ENCODE assay signal across 19 cellular contexts in the genomic region with DNA sequence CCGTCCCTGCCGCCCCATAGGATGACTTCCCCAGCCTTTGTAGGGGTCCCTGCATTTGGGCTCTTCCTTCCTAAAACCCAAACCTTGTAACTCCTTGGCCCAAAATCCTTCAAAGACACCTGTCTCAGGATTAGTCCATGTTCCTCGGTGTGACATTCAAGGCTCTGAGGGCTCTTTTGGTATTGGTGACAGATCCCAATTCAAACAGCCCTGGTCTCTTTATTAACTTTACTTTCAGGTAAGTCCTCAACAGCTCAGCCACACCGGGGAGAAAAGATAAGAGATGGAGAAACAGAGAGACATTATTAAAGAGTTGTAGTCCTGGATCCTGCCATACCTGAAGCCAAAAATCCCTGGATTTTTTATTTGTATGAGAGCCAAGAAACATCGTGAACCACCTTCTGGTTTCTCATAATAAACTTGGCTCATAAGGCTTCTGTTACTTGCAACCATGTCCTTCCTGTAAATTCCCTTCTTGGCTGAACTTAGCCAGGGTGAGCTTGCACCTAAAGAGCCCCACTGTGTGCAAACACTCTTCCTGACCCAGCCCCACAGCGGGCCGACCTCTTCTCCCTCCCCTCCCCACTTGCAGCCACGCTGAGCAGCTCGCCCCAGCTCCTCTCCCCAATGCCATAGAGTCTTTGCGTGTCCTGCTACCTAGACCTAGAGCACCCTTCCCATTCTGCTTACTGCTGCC. TPM values are rescaled to one million over a fixed set of nuclear protein-coding genes. Genes with fewer than 3 reads are reported as not detected.
A peak's percentile ranks its signal among the peaks of the same experiment; 100 is the strongest.
DNase-seq lines count a peak whose midpoint lies in the region; ATAC-seq and TF ChIP-seq lines count a peak whose summit lies in the region.
"Had no signal": no experiment of that assay in that cellular context is flagged by ENCODE, and none has a peak within 500 bp of the region (broad histone marks: within the 10 kb centered on the region; RNA-seq: fewer than 3 reads in every experiment).

No MANE protein-coding gene starts in this region.

- H3K27ac Mint-ChIP-seq in activated CD4-positive, alpha-beta T cell treated with anti-CD3 and anti-CD28 coated beads, Interleukin-2, amount 10 ng/mL, durations not matched to agents 7 days and 5 days, result peak overlapping the region; percentile 68
- H3K27ac Mint-ChIP-seq in activated B cell treated with CpG ODN at 0.5 μM for 24 hours, result peak overlapping the region; percentile 90
- H3K27ac Mint-ChIP-seq in effector memory CD8-positive, alpha-beta T cell, result peak overlapping the region; percentile 22 to 93
- H3K27ac Mint-ChIP-seq in stimulated activated memory B cell treated with anti-CD40 and anti-IgM and Interleukin-4, amounts not matched to agents 10 μg/mL and 1 μg/mL and 100 μg/mL, for 72 hours, result peak overlapping the region; percentile 92

- intact Hi-C loops in activated B cell treated with CpG ODN at 0.5 μM for 24 hours (cut with micrococcal nuclease), result loop anchor here (5.0 kb wide), 1 partner anchor 196 kb away; no protein-coding TSS in a partner anchor

- ATAC-seq in activated B cell treated with CpG ODN at 0.5 μM for 24 hours (ENCODE audit: low read depth), result no peak
- ATAC-seq in effector memory CD8-positive, alpha-beta T cell (replicated peaks), result no peak
- ATAC-seq in stimulated activated memory B cell treated with anti-CD40 and anti-IgM and Interleukin-4, amounts not matched to agents 10 μg/mL and 1 μg/mL and 100 μg/mL, for 72 hours, result no peak
- ATAC-seq: A549 had no signal

- no peak for DNase-seq in activated CD4-positive, alpha-beta T cell treated with anti-CD3 and anti-CD28 coated beads, Interleukin-2, amount 10 ng/mL, durations not matched to agents 7 days and 5 days
- DNase-seq in activated CD4-positive, alpha-beta T cell treated with anti-CD3 and anti-CD28 coated beads, Interleukin-2, amount 50 U/mL, for 48 hours, result no peak
- DNase-seq in activated B cell treated with CpG ODN at 0.5 μM for 24 hours (no peak), foreskin fibroblast (no peak), globus pallidus (ENCODE audit: low spot score) (no peak), NCI-H526 treated with DMSO at 0.1 percent for 48 hours (lab: John Stamatoyannopoulos, UW) (no peak)
- DNase-seq in effector memory CD8-positive, alpha-beta T cell, result no peak
- DNase-seq: activated CD4-positive, CD25-positive, alpha-beta regulatory T cell; DND-41; hippocampal formation; mesendoderm; NCI-H226; NK-92 treated with Interleukin-12 subunit alpha and Interleukin-12 subunit beta, amount 100 ng/mL, for 24 hours; retina had no signal

- no peaks in the 10 kb centered on the region for H3K27me3 Mint-ChIP-seq in activated CD4-positive, alpha-beta T cell treated with anti-CD3 and anti-CD28 coated beads, Interleukin-2, amount 10 ng/mL, durations not matched to agents 7 days and 5 days
- no peaks in the 10 kb centered on the region for H3K27me3 Mint-ChIP-seq in activated B cell treated with CpG ODN at 0.5 μM for 24 hours
- no peaks in the 10 kb centered on the region for H3K27me3 Mint-ChIP-seq in effector memory CD8-positive, alpha-beta T cell
- no peaks in the 10 kb centered on the region for H3K27me3 Mint-ChIP-seq in stimulated activated memory B cell treated with anti-CD40 and anti-IgM and Interleukin-4, amounts not matched to agents 10 μg/mL and 1 μg/mL and 100 μg/mL, for 72 hours

- H3K9me3 Mint-ChIP-seq in activated CD4-positive, alpha-beta T cell treated with anti-CD3 and anti-CD28 coated beads, Interleukin-2, amount 10 ng/mL, durations not matched to agents 7 days and 5 days, result no peaks in the 10 kb centered on the region
- H3K9me3 Mint-ChIP-seq in activated B cell treated with CpG ODN at 0.5 μM for 24 hours, result no peaks in the 10 kb centered on the region
- no peaks in the 10 kb centered on the region for H3K9me3 Mint-ChIP-seq in effector memory CD8-positive, alpha-beta T cell
- no peaks in the 10 kb centered on the region for H3K9me3 Mint-ChIP-seq in stimulated activated memory B cell treated with anti-CD40 and anti-IgM and Interleukin-4, amounts not matched to agents 10 μg/mL and 1 μg/mL and 100 μg/mL, for 72 hours

- POLR2A ChIA-PET in activated CD4-positive, alpha-beta T cell treated with anti-CD3 and anti-CD28 coated beads, Interleukin-2, amount 10 ng/mL, durations not matched to agents 7 days and 5 days (lab: Charles Lee), result no interaction called here
- POLR2A ChIA-PET in activated B cell treated with CpG ODN at 0.5 μM for 24 hours (lab: Charles Lee), result interaction anchor here (1.4 to 17.2 kb wide), 5 partner anchors 8 to 48 kb away, joined by 4 to 662 read pairs (median 20); partner anchors contain the start of gene LAPTM5

- peaks cover 5% of the 10 kb centered on the region for H3K4me1 Mint-ChIP-seq in activated CD4-positive, alpha-beta T cell treated with anti-CD3 and anti-CD28 coated beads, Interleukin-2, amount 10 ng/mL, durations not matched to agents 7 days and 5 days
- peaks cover 68% of the 10 kb centered on the region for H3K4me1 Mint-ChIP-seq in activated B cell treated with CpG ODN at 0.5 μM for 24 hours
- H3K4me1 Mint-ChIP-seq in effector memory CD8-positive, alpha-beta T cell (ENCODE audit: low read depth in 2 of 2), result peaks cover 32 to 34% of the 10 kb centered on the region in 2 donors
- H3K4me1 Mint-ChIP-seq in stimulated activated memory B cell treated with anti-CD40 and anti-IgM and Interleukin-4, amounts not matched to agents 10 μg/mL and 1 μg/mL and 100 μg/mL, for 72 hours, result peaks cover 74% of the 10 kb centered on the region

- TF ChIP-seq CTCF in activated B cell treated with CpG ODN at 0.5 μM for 24 hours (IDR thresholded peaks at IDR 0.05) (no peak), foreskin fibroblast (IDR thresholded peaks at IDR 0.05; ENCODE audit: low read depth, low read length) (no peak)

- H3K4me3 ChIP-seq in foreskin fibroblast (ENCODE audit: low read depth in 1 of 2, low read length in 2 of 2), result no peak overlapping the region
- H3K4me3 ChIP-seq: A549, vagina had no signal

- CTCF ChIA-PET in activated CD4-positive, alpha-beta T cell treated with anti-CD3 and anti-CD28 coated beads, Interleukin-2, amount 10 ng/mL, durations not matched to agents 7 days and 5 days (lab: Charles Lee), result interaction anchor here (1.2 to 6.5 kb wide), 2 partner anchors 12 to 24 kb away, joined by 3 to 40 read pairs; no protein-coding TSS in a partner anchor
- CTCF ChIA-PET in activated B cell treated with CpG ODN at 0.5 μM for 24 hours (lab: Charles Lee), result interaction anchor here (1.4 to 4.4 kb wide), 6 partner anchors 11 to 51 kb away, joined by 4 to 45 read pairs (median 8); no protein-coding TSS in a partner anchor

- H3K4me3 Mint-ChIP-seq in activated CD4-positive, alpha-beta T cell treated with anti-CD3 and anti-CD28 coated beads, Interleukin-2, amount 10 ng/mL, durations not matched to agents 7 days and 5 days, result no peak overlapping the region
- peak overlapping the region; percentile 55 for H3K4me3 Mint-ChIP-seq in activated B cell treated with CpG ODN at 0.5 μM for 24 hours
- peak overlapping the region in 1 of 2 donors; percentile 23 for H3K4me3 Mint-ChIP-seq in effector memory CD8-positive, alpha-beta T cell
- H3K4me3 Mint-ChIP-seq in stimulated activated memory B cell treated with anti-CD40 and anti-IgM and Interleukin-4, amounts not matched to agents 10 μg/mL and 1 μg/mL and 100 μg/mL, for 72 hours, result no peak overlapping the region

- H3K36me3 Mint-ChIP-seq in activated CD4-positive, alpha-beta T cell treated with anti-CD3 and anti-CD28 coated beads, Interleukin-2, amount 10 ng/mL, durations not matched to agents 7 days and 5 days (ENCODE audit: low read depth), result peaks cover 32% of the 10 kb centered on the region
- peaks cover 58% of the 10 kb centered on the region for H3K36me3 Mint-ChIP-seq in activated B cell treated with CpG ODN at 0.5 μM for 24 hours (ENCODE audit: low read depth)
- H3K36me3 Mint-ChIP-seq in effector memory CD8-positive, alpha-beta T cell (ENCODE audit: insufficient read depth), result peaks cover 81% of the 10 kb centered on the region
- peaks cover 33% of the 10 kb centered on the region for H3K36me3 Mint-ChIP-seq in stimulated activated memory B cell treated with anti-CD40 and anti-IgM and Interleukin-4, amounts not matched to agents 10 μg/mL and 1 μg/mL and 100 μg/mL, for 72 hours

RNA-seq across cellular contexts. Expression of gene MATN1, which starts 7.9 kb away (rescaled TPM):
- not detected for total RNA-seq in activated CD4-positive, alpha-beta T cell treated with anti-CD3 and anti-CD28 coated beads, Interleukin-2, amount 10 ng/mL, durations not matched to agents 7 days and 5 days
- 0.93 and 1.2 TPM in 2 replicates for total RNA-seq in activated B cell treated with CpG ODN at 0.5 μM for 24 hours
- total RNA-seq: M059J had no signal

RNA-seq across cellular contexts. Expression of gene LAPTM5, which starts 26.3 kb away (rescaled TPM):
- total RNA-seq in activated CD4-positive, alpha-beta T cell treated with anti-CD3 and anti-CD28 coated beads, Interleukin-2, amount 10 ng/mL, durations not matched to agents 7 days and 5 days, result 100 to 1,000 TPM; 481 to 584 TPM
- total RNA-seq in activated B cell treated with CpG ODN at 0.5 μM for 24 hours, result 726 and 766 TPM in 2 replicates
- total RNA-seq: chondrocyte had no signal
